Comparison of ENCODE assay signal across 8 cellular contexts in the genomic region with DNA sequence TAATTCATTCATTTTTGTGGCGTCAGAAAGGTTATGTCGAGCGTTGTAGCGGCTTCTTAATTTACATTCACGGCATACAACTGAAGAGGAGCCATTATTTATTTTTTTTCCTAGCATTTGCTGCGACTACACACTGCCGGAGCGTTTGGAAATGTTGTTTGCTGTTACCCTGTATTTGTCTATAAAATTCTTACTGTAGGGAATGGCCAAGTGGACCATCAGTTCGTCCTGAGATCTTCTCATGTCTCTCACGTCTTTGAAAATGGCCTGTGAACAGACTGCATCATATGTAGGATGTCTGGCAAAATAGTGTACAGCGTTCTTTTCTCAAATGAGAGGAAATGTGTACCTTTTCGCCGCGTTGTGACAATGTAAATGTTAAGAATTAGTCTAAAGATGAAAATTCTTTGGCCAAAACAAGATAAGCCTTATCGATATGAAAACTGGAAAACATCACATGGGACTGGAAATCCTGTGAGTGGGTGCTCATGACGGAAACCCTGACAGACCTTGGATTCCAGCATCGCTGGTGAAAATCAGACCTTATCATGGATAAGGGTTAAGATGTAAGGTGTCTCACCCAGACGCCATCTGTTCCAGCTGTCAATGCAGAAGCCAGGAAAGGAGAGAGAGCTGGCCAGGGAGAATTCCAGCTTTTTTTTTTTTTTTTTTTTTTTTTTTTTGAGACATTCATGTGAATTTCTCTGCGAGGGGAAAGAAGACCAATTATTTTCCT. TPM values are rescaled to one million over a fixed set of nuclear protein-coding genes. Genes with fewer than 3 reads are reported as not detected.
DNase-seq lines count a peak whose midpoint lies in the region; ATAC-seq, FAIRE-seq and TF ChIP-seq lines count a peak whose summit lies in the region.

No MANE protein-coding gene starts in this region.

- H3K36me3 Mint-ChIP-seq in activated naive CD8-positive, alpha-beta T cell: peaks cover 16% of the 10 kb centered on the region

- no peak for DNase-seq in heart left ventricle
- no peak for DNase-seq in left cardiac atrium
- no peak for DNase-seq in GM19238 (ENCODE audit: insufficient read length, low spot score)
- no peak for DNase-seq in GM19239 (ENCODE audit: insufficient read length, low spot score)

- intact Hi-C loops in heart left ventricle (cut with DNase I) (loop anchor here in 4 of 10 donors (5.0 to 10.0 kb wide), 5 partner anchors 81 to 146 kb away; a partner anchor contains a TSS), left cardiac atrium (cut with DNase I) (no loop called here)

- H3K36me3 ChIP-seq in heart left ventricle (no peaks in the 10 kb centered on the region), thymus (ENCODE audit: control insufficient read depth, insufficient read depth) (no peaks in the 10 kb centered on the region)

- peaks cover 67% of the 10 kb centered on the region for H3K4me1 Mint-ChIP-seq in activated naive CD8-positive, alpha-beta T cell (ENCODE audit: low read depth)

- 27 to 37% (median 33%) methylated on average over 19 of the region's 19 CpGs for WGBS in heart left ventricle, 4 donors
- WGBS in thymus: 43% methylated on average over 19 of the region's 19 CpGs

- no peak for ATAC-seq in heart left ventricle
- ATAC-seq in left cardiac atrium: no peak
- ATAC-seq in HG03095 (IDR thresholded peaks at IDR 0.05; ENCODE audit: unreplicated experiment): no peak

- H3K27ac ChIP-seq in heart left ventricle: peak overlapping the region in 6 of 12 donors; percentile 78 to 92 (median 85)
- H3K27ac ChIP-seq in layer of hippocampus (ENCODE audit: low read depth, low read length): peak overlapping the region; percentile 52
- no peak overlapping the region for H3K27ac ChIP-seq in thymus (ENCODE audit: low read depth)

- H3K4me3 Mint-ChIP-seq in activated naive CD8-positive, alpha-beta T cell: peak overlapping the region; percentile 93

- TF ChIP-seq CTCF in heart left ventricle (IDR thresholded peaks at IDR 0.05): no peak

- peak overlapping the region in 11 of 12 donors; percentile 54 to 97 (median 80) for H3K4me3 ChIP-seq in heart left ventricle
- H3K4me3 ChIP-seq in thymus (ENCODE audit: low read length): peak overlapping the region; percentile 73

- no peaks in the 10 kb centered on the region for H3K27me3 Mint-ChIP-seq in activated naive CD8-positive, alpha-beta T cell

- peaks cover 0 to 57% (median 8%) of the 10 kb centered on the region in 12 donors for H3K4me1 ChIP-seq in heart left ventricle
- no peaks in the 10 kb centered on the region for H3K4me1 ChIP-seq in thymus (ENCODE audit: control insufficient read depth, insufficient read depth, low read length)

- no peaks in the 10 kb centered on the region for H3K9me3 ChIP-seq in heart left ventricle
- no peaks in the 10 kb centered on the region for H3K9me3 ChIP-seq in thymus (ENCODE audit: control insufficient read depth)

- TF ChIP-seq POLR2A in heart left ventricle (IDR thresholded peaks at IDR 0.05): no peak

- FAIRE-seq in GM19239 (lab: Jason Lieb, UNC): no peak

- H3K27ac Mint-ChIP-seq in activated naive CD8-positive, alpha-beta T cell: peak overlapping the region; percentile 91

- no peaks in the 10 kb centered on the region for H3K9me3 Mint-ChIP-seq in activated naive CD8-positive, alpha-beta T cell (ENCODE audit: low read depth)

- H3K27me3 ChIP-seq in heart left ventricle (no peaks in the 10 kb centered on the region), layer of hippocampus (ENCODE audit: control insufficient read depth, insufficient read depth, low read length) (no peaks in the 10 kb centered on the region), thymus (ENCODE audit: control insufficient read depth, insufficient read depth) (no peaks in the 10 kb centered on the region)

RNA-seq across cellular contexts. Expression of a gene that starts 1.5 kb away (rescaled TPM):
- total RNA-seq in heart left ventricle (10 to 100 TPM in 6 of 9 donors, 1 to 10 TPM in 3; 8.0 to 20.6 (median 11.0) TPM), left cardiac atrium (10 to 100 TPM; 12.2 to 15.7 TPM)
- polyA plus RNA-seq in heart left ventricle (1 to 10 TPM; 1.6 to 6.3 TPM), thymus (9.2 TPM)
